Comparison of ENCODE assay signal across 11 cellular contexts in the genomic region with DNA sequence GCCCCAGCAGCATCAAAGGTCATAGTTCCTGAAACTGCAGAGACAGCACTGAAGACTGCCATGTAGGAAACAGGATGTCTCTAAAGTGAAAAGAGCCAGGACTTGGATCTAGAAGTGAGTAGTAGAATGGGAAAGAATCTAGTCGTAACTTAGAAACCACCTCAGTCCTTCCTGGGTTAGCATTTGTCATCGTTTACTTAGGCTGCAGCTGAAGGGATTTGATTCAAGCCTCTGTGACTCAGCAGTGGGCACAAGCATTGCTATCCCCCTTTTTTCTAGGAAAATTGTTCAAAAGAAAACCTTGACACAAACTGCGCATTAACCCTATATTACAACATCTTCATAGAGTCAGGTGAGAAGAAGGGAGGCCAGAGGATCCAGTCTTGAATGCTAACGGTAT. TPM values are rescaled to one million over a fixed set of nuclear protein-coding genes. Genes with fewer than 3 reads are reported as not detected.
DNase-seq lines count a peak whose midpoint lies in the region; ATAC-seq and TF ChIP-seq lines count a peak whose summit lies in the region.
"Not testable (repeated sequence)": the region's sequence is repeated elsewhere in the genome, so short reads cannot be mapped to it uniquely, and the experiment has no call there.
"Had no signal": no experiment of that assay in that cellular context is flagged by ENCODE, and none has a peak within 500 bp of the region (broad histone marks: within the 10 kb centered on the region; RNA-seq: fewer than 3 reads in every experiment).

No MANE protein-coding gene starts in this region.

- CTCF ChIA-PET in activated CD4-positive, alpha-beta memory T cell treated with anti-CD3 and anti-CD28 coated beads for 36 hours (lab: Charles Lee): not testable (repeated sequence)

- not testable (repeated sequence) for H3K36me3 Mint-ChIP-seq in activated CD4-positive, alpha-beta memory T cell treated with anti-CD3 and anti-CD28 coated beads for 36 hours; activated naive CD8-positive, alpha-beta T cell treated with anti-CD3 and anti-CD28 coated beads, Interleukin-2, amount 50 U/mL, for 24 hours (ENCODE audit: low read depth)

- H3K9me3 Mint-ChIP-seq in activated CD4-positive, alpha-beta memory T cell treated with anti-CD3 and anti-CD28 coated beads for 36 hours; activated naive CD8-positive, alpha-beta T cell treated with anti-CD3 and anti-CD28 coated beads, Interleukin-2, amount 50 U/mL, for 24 hours: not testable (repeated sequence)

- DNase-seq in Caki2 (ENCODE audit: low read depth) (peak; percentile 0), NB4 (ENCODE audit: low read depth) (peak; percentile 3), epithelial cell of esophagus (ENCODE audit: low read depth) (peak; percentile 4), renal cortical epithelial cell (ENCODE audit: low read depth) (peak; percentile 27)
- DNase-seq in HL-60 (ENCODE audit: low read depth in 1 of 2, low spot score in 1 of 2); activated naive CD8-positive, alpha-beta T cell treated with anti-CD3 and anti-CD28 coated beads, Interleukin-2, amount 50 U/mL, for 24 hours: not testable (repeated sequence)
- peak; percentile 16 for DNase-seq in activated CD4-positive, alpha-beta memory T cell treated with anti-CD3 and anti-CD28 coated beads for 36 hours

- intact Hi-C loops in activated CD4-positive, alpha-beta memory T cell treated with anti-CD3 and anti-CD28 coated beads for 36 hours (cut with micrococcal nuclease): not testable (repeated sequence)

- H3K4me3 ChIP-seq in HL-60 (replicated peaks; ENCODE audit: insufficient read depth, low read length); NB4 (ENCODE audit: low read depth, low read length); epithelial cell of esophagus (ENCODE audit: low read length): not testable (repeated sequence)

- ATAC-seq in activated naive CD8-positive, alpha-beta T cell treated with anti-CD3 and anti-CD28 coated beads, Interleukin-2, amount 50 U/mL, for 24 hours: peak; percentile 16

- H3K27me3 ChIP-seq in HL-60 (ENCODE audit: insufficient read depth, poor library complexity, severe bottlenecking): not testable (repeated sequence)

- not testable (repeated sequence) for H3K4me1 Mint-ChIP-seq in activated CD4-positive, alpha-beta memory T cell treated with anti-CD3 and anti-CD28 coated beads for 36 hours (ENCODE audit: low read depth)
- H3K4me1 Mint-ChIP-seq in activated naive CD8-positive, alpha-beta T cell treated with anti-CD3 and anti-CD28 coated beads, Interleukin-2, amount 50 U/mL, for 24 hours: peaks cover 11% of the 10 kb centered on the region

- TF ChIP-seq POLR2A in NB4 (IDR thresholded peaks at IDR 0.05; ENCODE audit: extremely low read depth, insufficient read length): not testable (repeated sequence)

- in situ Hi-C loops in Caki2 (cut with HindIII; ENCODE audit: low pct_unique_long_range_greater_than_20kb, low sequenced_read_pairs): not testable (repeated sequence)

- H3K4me3 Mint-ChIP-seq in activated CD4-positive, alpha-beta memory T cell treated with anti-CD3 and anti-CD28 coated beads for 36 hours; activated naive CD8-positive, alpha-beta T cell treated with anti-CD3 and anti-CD28 coated beads, Interleukin-2, amount 50 U/mL, for 24 hours: not testable (repeated sequence)

- POLR2A ChIA-PET in activated CD4-positive, alpha-beta memory T cell treated with anti-CD3 and anti-CD28 coated beads for 36 hours (lab: Charles Lee): not testable (repeated sequence)

- TF ChIP-seq CTCF in HL-60 (IDR thresholded peaks at IDR 0.05; ENCODE audit: insufficient read depth, low read length); NB4 (IDR thresholded peaks at IDR 0.05; ENCODE audit: low read depth, low read length); epithelial cell of esophagus (IDR thresholded peaks at IDR 0.05; ENCODE audit: insufficient read depth, low read depth, low read length, missing control alignments): not testable (repeated sequence)

- not testable (repeated sequence) for H3K27me3 Mint-ChIP-seq in activated CD4-positive, alpha-beta memory T cell treated with anti-CD3 and anti-CD28 coated beads for 36 hours; activated naive CD8-positive, alpha-beta T cell treated with anti-CD3 and anti-CD28 coated beads, Interleukin-2, amount 50 U/mL, for 24 hours

- peak overlapping the region; percentile 92 for H3K27ac ChIP-seq in HL-60 (replicated peaks)

- H3K27ac Mint-ChIP-seq in activated CD4-positive, alpha-beta memory T cell treated with anti-CD3 and anti-CD28 coated beads for 36 hours; activated naive CD8-positive, alpha-beta T cell treated with anti-CD3 and anti-CD28 coated beads, Interleukin-2, amount 50 U/mL, for 24 hours: not testable (repeated sequence)

RNA-seq across cellular contexts. Expression of a gene that starts 11.8 kb away (rescaled TPM):
- total RNA-seq in Caki2 (2014; rRNA removed; shearing (Covaris generic); ENCODE audit: low replicate concordance): not detected in 2 replicates
- not detected for total RNA-seq in activated CD4-positive, alpha-beta memory T cell treated with anti-CD3 and anti-CD28 coated beads for 36 hours
- total RNA-seq in renal cortical epithelial cell: not detected in 2 replicates
- total RNA-seq: A172, Caco-2, H1, H9 had no signal
